ENCODE assay signal across 13 cellular contexts in genomic region chr18:7062236-7062635, GRCh38. TPM values are rescaled to one million over a fixed set of nuclear protein-coding genes. Genes with fewer than 3 reads are reported as not detected.
A peak's percentile ranks its signal among the peaks of the same experiment; 100 is the strongest.
DNase-seq lines count a peak whose midpoint lies in the region; ATAC-seq and TF ChIP-seq lines count a peak whose summit lies in the region.
"Had no signal": no experiment of that assay in that cellular context is flagged by ENCODE, and none has a peak within 500 bp of the region (broad histone marks: within the 10 kb centered on the region; RNA-seq: fewer than 3 reads in every experiment).

No MANE protein-coding gene starts in this region.

- H3K27me3 ChIP-seq in H9 (ENCODE audit: insufficient read depth, low read length) (no peaks in the 10 kb centered on the region), endodermal cell (ENCODE audit: control insufficient read depth, insufficient read depth, low read length, poor library complexity, severe bottlenecking) (no peaks in the 10 kb centered on the region), H7 (ENCODE audit: control insufficient read depth, insufficient read depth, low read length) (no peaks in the 10 kb centered on the region)
- H3K27me3 ChIP-seq: BE2C had no signal

- H3K9ac ChIP-seq in H9 (ENCODE audit: extremely low read depth, insufficient read length, low read length) (no peak overlapping the region), endodermal cell (ENCODE audit: extremely low read depth, low read length, poor library complexity, severe bottlenecking) (no peak overlapping the region)
- H3K9ac ChIP-seq: GM23248 had no signal

- no peak overlapping the region for H2BK15ac ChIP-seq in H9 (ENCODE audit: low read depth, low read length)

- H3K14ac ChIP-seq in H9 (ENCODE audit: insufficient read depth, low read length), result no peak overlapping the region

- H3K79me1 ChIP-seq in H9 (ENCODE audit: insufficient read depth, low read depth, low read length, poor library complexity, severe bottlenecking), result no peaks in the 10 kb centered on the region

- no peak overlapping the region for H3K4ac ChIP-seq in H9 (ENCODE audit: low read depth, low read length)

- no peak overlapping the region for H4K91ac ChIP-seq in H9 (ENCODE audit: insufficient read length, low read depth, low read length)

- H4K8ac ChIP-seq in H9 (replicated peaks; ENCODE audit: insufficient read length, low read depth, low read length), result no peak overlapping the region

- H3K27ac ChIP-seq in H9 (ENCODE audit: insufficient read length, low read depth, low read length) (no peak overlapping the region), endodermal cell (ENCODE audit: low read depth, low read length) (no peak overlapping the region)
- H3K27ac ChIP-seq: A549, C4-2B, GM23248 had no signal

- no peaks in the 10 kb centered on the region for H3K9me3 ChIP-seq in H9 (ENCODE audit: control insufficient read depth, low read depth, low read length)
- peaks cover 11% of the 10 kb centered on the region for H3K9me3 ChIP-seq in endodermal cell (ENCODE audit: control insufficient read depth, low read length)
- H3K9me3 ChIP-seq: A549, BE2C had no signal

- H3K36me3 Mint-ChIP-seq in H9 (ENCODE audit: insufficient read depth in 1 of 3, low read depth in 3 of 3) (peaks cover 0 to 6% (median 5%) of the 10 kb centered on the region in 3 experiments; a peak in 4 of 7 replicates), endodermal cell (ENCODE audit: low read depth) (peaks cover 56% of the 10 kb centered on the region), mesothelial cell of epicardium (peaks cover 5% of the 10 kb centered on the region)
- H3K36me3 Mint-ChIP-seq in stimulated activated memory B cell treated with anti-CD40 and anti-IgM and Interleukin-4, amounts not matched to agents 10 μg/mL and 1 μg/mL and 100 μg/mL, for 72 hours, result no peaks in the 10 kb centered on the region
- H3K36me3 Mint-ChIP-seq: CD4-positive, alpha-beta memory T cell had no signal

- no peak overlapping the region for H2AK5ac ChIP-seq in H9 (ENCODE audit: insufficient read length, low read length)

- no peak overlapping the region for H3K4me2 ChIP-seq in H9 (ENCODE audit: insufficient read depth, insufficient read length, low read length)
- H3K4me2 ChIP-seq: A549 had no signal

- H3K9me3 Mint-ChIP-seq in H9 (no peaks in the 10 kb centered on the region), endodermal cell (peaks cover 3% of the 10 kb centered on the region), mesothelial cell of epicardium (no peaks in the 10 kb centered on the region)
- H3K9me3 Mint-ChIP-seq in stimulated activated memory B cell treated with anti-CD40 and anti-IgM and Interleukin-4, amounts not matched to agents 10 μg/mL and 1 μg/mL and 100 μg/mL, for 72 hours, result no peaks in the 10 kb centered on the region

- no peaks in the 10 kb centered on the region for H3K4me1 ChIP-seq in H9 (ENCODE audit: insufficient read depth, low read length)
- no peaks in the 10 kb centered on the region for H3K4me1 ChIP-seq in endodermal cell (ENCODE audit: control insufficient read depth, insufficient read depth, low read length)
- H3K4me1 ChIP-seq: A549, BE2C had no signal

- H4K5ac ChIP-seq in H9 (ENCODE audit: insufficient read length, low read depth, low read length), result no peak overlapping the region

- no peak for TF ChIP-seq CTCF in H9 (conservative IDR thresholded peaks at IDR 0.05)
- no peak for TF ChIP-seq CTCF in endodermal cell (conservative IDR thresholded peaks at IDR 0.05)
- no peak for TF ChIP-seq CTCF in mesothelial cell of epicardium (IDR thresholded peaks at IDR 0.05; ENCODE audit: unreplicated experiment)

- H2BK12ac ChIP-seq in H9 (ENCODE audit: insufficient read length, low read depth, low read length), result no peak overlapping the region

- H2BK20ac ChIP-seq in H9 (ENCODE audit: low read depth, low read length, poor library complexity, severe bottlenecking), result no peak overlapping the region

- peak; percentile 16 for ATAC-seq in stimulated activated memory B cell treated with anti-CD40 and anti-IgM and Interleukin-4, amounts not matched to agents 10 μg/mL and 1 μg/mL and 100 μg/mL, for 72 hours
- ATAC-seq: A549 had no signal

- H3K79me2 ChIP-seq in H9 (ENCODE audit: insufficient read depth, low read length), result no peaks in the 10 kb centered on the region

- no peaks in the 10 kb centered on the region for H3K27me3 Mint-ChIP-seq in H9 (ENCODE audit: low read depth)
- H3K27me3 Mint-ChIP-seq in endodermal cell (ENCODE audit: insufficient read depth), result no peaks in the 10 kb centered on the region
- no peaks in the 10 kb centered on the region for H3K27me3 Mint-ChIP-seq in mesothelial cell of epicardium (ENCODE audit: low read depth)
- H3K27me3 Mint-ChIP-seq in stimulated activated memory B cell treated with anti-CD40 and anti-IgM and Interleukin-4, amounts not matched to agents 10 μg/mL and 1 μg/mL and 100 μg/mL, for 72 hours, result no peaks in the 10 kb centered on the region
- H3K27me3 Mint-ChIP-seq: CD4-positive, alpha-beta memory T cell had no signal

- H3K4me1 Mint-ChIP-seq in H9 (no peaks in the 10 kb centered on the region), endodermal cell (peaks cover 41% of the 10 kb centered on the region), mesothelial cell of epicardium (peaks cover 55% of the 10 kb centered on the region)
- H3K4me1 Mint-ChIP-seq in stimulated activated memory B cell treated with anti-CD40 and anti-IgM and Interleukin-4, amounts not matched to agents 10 μg/mL and 1 μg/mL and 100 μg/mL, for 72 hours, result no peaks in the 10 kb centered on the region
- H3K4me1 Mint-ChIP-seq: CD4-positive, alpha-beta memory T cell had no signal

- no peak overlapping the region for H3K56ac ChIP-seq in H9 (ENCODE audit: insufficient read length, low read depth, low read length)

- H3K4me3 Mint-ChIP-seq in H9, result no peak overlapping the region
- H3K4me3 Mint-ChIP-seq in endodermal cell, result no peak overlapping the region
- H3K4me3 Mint-ChIP-seq in mesothelial cell of epicardium, result no peak overlapping the region
- H3K4me3 Mint-ChIP-seq in stimulated activated memory B cell treated with anti-CD40 and anti-IgM and Interleukin-4, amounts not matched to agents 10 μg/mL and 1 μg/mL and 100 μg/mL, for 72 hours, result no peak overlapping the region
- H3K4me3 Mint-ChIP-seq: CD4-positive, alpha-beta memory T cell had no signal

- no CpG with 5 or more reads among the region's 9 CpGs for WGBS in H9 (ENCODE audit: extremely low coverage, insufficient read length, low lambda C conversion rate)
- WGBS in endodermal cell (ENCODE audit: insufficient coverage in 1 of 2, insufficient read length in 1 of 2), 2 experiments, result 94 to 95% methylated on average over 2 to 9 of the region's 9 CpGs

- no peak overlapping the region for H3T11ph ChIP-seq in H9 (ENCODE audit: low read length)

- H2BK120ac ChIP-seq in H9 (ENCODE audit: low read depth, low read length, poor library complexity, severe bottlenecking), result no peak overlapping the region

- H3K18ac ChIP-seq in H9 (ENCODE audit: insufficient read length, low read depth, low read length), result no peak overlapping the region

- no peak overlapping the region for H2BK5ac ChIP-seq in H9 (ENCODE audit: insufficient read length, low read length)

- no peaks in the 10 kb centered on the region for H4K20me1 ChIP-seq in H9 (ENCODE audit: control insufficient read depth, insufficient read depth, insufficient read length)

- H3K4me3 ChIP-seq in endodermal cell (ENCODE audit: low read length) (no peak overlapping the region), H7 (ENCODE audit: insufficient read depth, low read depth, low read length) (no peak overlapping the region)
- H3K4me3 ChIP-seq: A549, GM23248 had no signal

- H3K23ac ChIP-seq in H9 (ENCODE audit: insufficient read length, low read depth, low read length), result no peak overlapping the region

- H3K27ac Mint-ChIP-seq in H9 (peak overlapping the region in 2 of 3 experiments; percentile 31 to 50; a peak in 4 of 7 replicates), endodermal cell (peak overlapping the region; percentile 24), mesothelial cell of epicardium (peak overlapping the region; percentile 30)
- H3K27ac Mint-ChIP-seq in stimulated activated memory B cell treated with anti-CD40 and anti-IgM and Interleukin-4, amounts not matched to agents 10 μg/mL and 1 μg/mL and 100 μg/mL, for 72 hours, result no peak overlapping the region
- H3K27ac Mint-ChIP-seq: CD4-positive, alpha-beta memory T cell had no signal

- no peak overlapping the region for H2AFZ ChIP-seq in H9 (ENCODE audit: low read length)
- H2AFZ ChIP-seq: GM23248 had no signal

- H3K23me2 ChIP-seq in H9 (ENCODE audit: insufficient read length, low read depth, low read length, poor library complexity, severe bottlenecking), result no peaks in the 10 kb centered on the region

- no peak for DNase-seq in H9
- no peak for DNase-seq in endodermal cell
- DNase-seq in mesothelial cell of epicardium (ENCODE audit: low spot score in 2 of 2, unreplicated experiment in 2 of 2), result no peak
- DNase-seq in amniotic stem cell (lab: John Stamatoyannopoulos, UW), result no peak
- no peak for DNase-seq in H7
- DNase-seq: CD4-positive, alpha-beta memory T cell; DMS153; GF-D8; GM23248 had no signal

- H3K36me3 ChIP-seq in endodermal cell (ENCODE audit: control insufficient read depth, insufficient read depth, low read length) (peaks cover 66% of the 10 kb centered on the region), H7 (replicated peaks; ENCODE audit: control insufficient read depth, insufficient read depth, low read length) (no peaks in the 10 kb centered on the region)
- H3K36me3 ChIP-seq: BE2C had no signal

RNA-seq across cellular contexts. Expression of gene LAMA1, which starts 55.4 kb away (rescaled TPM):
- total RNA-seq in H9 (2021) (28.7 and 28.8 TPM in 2 replicates), endodermal cell (100 to 1,000 TPM; 198 to 316 TPM), mesothelial cell of epicardium (91.4 to 99.8 TPM (median 93.7 TPM) in 3 replicates)
- 85.5 TPM for polyA plus RNA-seq in endodermal cell (2013, experiment 1 of 2)
- polyA plus RNA-seq in endodermal cell (2013, experiment 2 of 2), result 87.7 TPM
- total RNA-seq in H7 (2014; rRNA removed; shearing (Covaris generic)), result 17.2 and 17.5 TPM in 2 replicates
- total RNA-seq: CD4-positive, alpha-beta memory T cell had no signal
- polyA plus RNA-seq: CD4-positive, alpha-beta memory T cell had no signal
